Comparison of ENCODE assay signal across 23 cellular contexts in genomic region chr1:243388276-243388675, GRCh38.
"Had no signal": no experiment of that assay in that cellular context is flagged by ENCODE, and none has a peak within 500 bp of the region (broad histone marks: within the 10 kb centered on the region; RNA-seq: fewer than 3 reads in every experiment).

No MANE protein-coding gene starts in this region.

- ATAC-seq: activated naive CD8-positive, alpha-beta T cell treated with anti-CD3 and anti-CD28 coated beads, Interleukin-2, amount 50 U/mL, for 24 hours; activated T-cell treated with anti-CD3 and anti-CD28 coated beads, Interleukin-2, amount 50 U/mL, for 4 hours; Right ventricle myocardium inferior; SK-N-SH treated with all-trans-retinoic acid at 6 μM for 48 hours had no signal

- DNase-seq: activated B cell treated with CpG ODN at 0.5 μM for 24 hours; activated CD4-positive, alpha-beta memory T cell treated with anti-CD3 and anti-CD28 coated beads for 36 hours; activated CD4-positive, alpha-beta T cell treated with anti-CD3 and anti-CD28 coated beads for 4 hours; activated CD4-positive, alpha-beta T cell treated with anti-CD3 and anti-CD28 coated beads, Interleukin-2, amount 50 U/mL, for 1 hour; activated CD4-positive, CD25-positive, alpha-beta regulatory T cell treated with anti-CD3 and anti-CD28 coated beads, Interleukin-2, amount 50 U/mL, for 72 hours; activated CD8-positive, alpha-beta memory T cell treated with anti-CD3 and anti-CD28 coated beads, Interleukin-2, amount 50 U/mL, for 4 hours; activated naive CD4-positive, alpha-beta T cell treated with anti-CD3 and anti-CD28 coated beads, Interleukin-2, amount 10 ng/mL, durations not matched to agents 7 days and 5 days; activated naive CD8-positive, alpha-beta T cell treated with anti-CD3 and anti-CD28 coated beads, Interleukin-2, amount 50 U/mL, for 24 hours; activated T-cell treated with anti-CD3 and anti-CD28 coated beads for 4 hours; activated T-cell treated with anti-CD3 and anti-CD28 coated beads, Interleukin-2, amount 50 U/mL, for 4 hours; anterior cingulate cortex; caudate nucleus; cerebellar nuclear complex; NCI-H1105; NCI-H1417 treated with DMSO at 0.1 percent for 48 hours; NCI-H187 treated with DMSO at 0.1 percent for 48 hours; NCI-H2081 treated with DMSO at 0.1 percent for 48 hours; NCI-H345; NCI-H524 treated with DMSO at 0.1 percent for 48 hours; PC-9; SIG-M5 had no signal

- H3K4me3 ChIP-seq: PC-9 had no signal
